ENCODE assay signal across 12 cellular contexts in genomic region chr6:110813338-110813737, GRCh38. TPM values are rescaled to one million over a fixed set of nuclear protein-coding genes. Genes with fewer than 3 reads are reported as not detected.
DNase-seq lines count a peak whose midpoint lies in the region; ATAC-seq, FAIRE-seq and TF ChIP-seq lines count a peak whose summit lies in the region.
"Had no signal": no experiment of that assay in that cellular context is flagged by ENCODE, and none has a peak within 500 bp of the region (broad histone marks: within the 10 kb centered on the region; RNA-seq: fewer than 3 reads in every experiment).

No MANE protein-coding gene starts in this region.

- peaks cover 0 to 8% (median 5%) of the 10 kb centered on the region in 3 donors for H3K4me1 ChIP-seq in pancreas
- no peaks in the 10 kb centered on the region for H3K4me1 ChIP-seq in uterus

- no peak overlapping the region for H3K27ac Mint-ChIP-seq in activated naive CD4-positive, alpha-beta T cell treated with anti-CD3 and anti-CD28 coated beads, Interleukin-2, amount 10 ng/mL, durations not matched to agents 7 days and 5 days
- no peak overlapping the region for H3K27ac Mint-ChIP-seq in stimulated activated naive CD8-positive, alpha-beta T cell treated with anti-CD3 and anti-CD28 coated beads, Interleukin-15, amount 100 ng/mL, for 72 hours

- peak overlapping the region; percentile 84 for H3K27ac ChIP-seq in SU-DHL-6 (ENCODE audit: low read depth, low read length)
- H3K27ac ChIP-seq in pancreas, result no peak overlapping the region
- no peak overlapping the region for H3K27ac ChIP-seq in uterus

- H3K9ac ChIP-seq in SU-DHL-6 (ENCODE audit: low read length), result peak overlapping the region; percentile 89

- WGBS in pancreas, 2 donors, result 53 to 56% methylated on average over 2 of the region's 2 CpGs

- no peak for DNase-seq in activated naive CD4-positive, alpha-beta T cell treated with anti-CD3 and anti-CD28 coated beads, Interleukin-2, amount 10 ng/mL, durations not matched to agents 7 days and 5 days
- no peak for DNase-seq in activated naive CD4-positive, alpha-beta T cell treated with anti-CD3 and anti-CD28 coated beads, Interleukin-2, amount 50 U/mL, for 16 hours
- DNase-seq in fibroblast of the aortic adventitia (ENCODE audit: low read depth), result no peak
- DNase-seq in stimulated activated naive CD8-positive, alpha-beta T cell treated with anti-CD3 and anti-CD28 coated beads, Interleukin-15, amount 100 ng/mL, for 72 hours, result no peak
- DNase-seq in pancreas, result no peak
- no peak for DNase-seq in uterus
- DNase-seq: activated CD4-positive, alpha-beta T cell treated with anti-CD3 and anti-CD28 coated beads, Interleukin-2, amount 50 U/mL, for 4 hours; COR-L47; NCI-H524 treated with DMSO at 0.1 percent for 48 hours; upper lobe of left lung had no signal

- H3K4me3 ChIP-seq in SU-DHL-6 (ENCODE audit: insufficient read depth, low read length, poor library complexity, severe bottlenecking) (peak overlapping the region; percentile 67), fibroblast of the aortic adventitia (ENCODE audit: low read depth, low read length) (peak overlapping the region; percentile 92), pancreas (peak overlapping the region in 1 of 4 donors; percentile 74), uterus (peak overlapping the region in 1 of 2 donors; percentile 87)

- H3K4me2 ChIP-seq in SU-DHL-6 (ENCODE audit: low read depth, low read length, poor library complexity, severe bottlenecking), result peak overlapping the region; percentile 80

- peaks cover 8% of the 10 kb centered on the region for H3K36me3 Mint-ChIP-seq in activated naive CD4-positive, alpha-beta T cell treated with anti-CD3 and anti-CD28 coated beads, Interleukin-2, amount 10 ng/mL, durations not matched to agents 7 days and 5 days

- CTCF ChIA-PET in activated naive CD4-positive, alpha-beta T cell treated with anti-CD3 and anti-CD28 coated beads, Interleukin-2, amount 10 ng/mL, durations not matched to agents 7 days and 5 days (lab: Charles Lee), result interaction anchor here (0.9 to 2.9 kb wide), 6 partner anchors 61 to 285 kb away, joined by 3 to 27 read pairs (median 4); partner anchors contain the start of gene AMD1

- no peaks in the 10 kb centered on the region for H3K9me3 Mint-ChIP-seq in activated naive CD4-positive, alpha-beta T cell treated with anti-CD3 and anti-CD28 coated beads, Interleukin-2, amount 10 ng/mL, durations not matched to agents 7 days and 5 days
- H3K9me3 Mint-ChIP-seq in stimulated activated naive CD8-positive, alpha-beta T cell treated with anti-CD3 and anti-CD28 coated beads, Interleukin-15, amount 100 ng/mL, for 72 hours, result no peaks in the 10 kb centered on the region

- H3K79me2 ChIP-seq in SU-DHL-6 (ENCODE audit: insufficient read depth, low read length), result peaks cover 65% of the 10 kb centered on the region

- H3K9me2 ChIP-seq in SU-DHL-6 (replicated peaks; ENCODE audit: insufficient read depth, low read length), result no peaks in the 10 kb centered on the region

- peaks cover 4% of the 10 kb centered on the region; the same call in 1 of the 2 replicates for H3K9me3 ChIP-seq in SU-DHL-6 (ENCODE audit: insufficient read depth, low read length)
- H3K9me3 ChIP-seq in pancreas, result no peaks in the 10 kb centered on the region
- H3K9me3 ChIP-seq in uterus, result no peaks in the 10 kb centered on the region
- H3K9me3 ChIP-seq: upper lobe of left lung had no signal

- TF ChIP-seq CTCF in SU-DHL-6 (IDR thresholded peaks at IDR 0.05; ENCODE audit: insufficient read depth, low read length, poor library complexity, severe bottlenecking) (no peak), fibroblast of the aortic adventitia (IDR thresholded peaks at IDR 0.05; ENCODE audit: insufficient read depth, low read length) (no peak), pancreas (IDR thresholded peaks at IDR 0.05) (no peak), uterus (IDR thresholded peaks at IDR 0.05) (no peak)

- H3F3A ChIP-seq in SU-DHL-6 (ENCODE audit: insufficient read depth), result peaks cover 31% of the 10 kb centered on the region

- H2AFZ ChIP-seq in SU-DHL-6 (ENCODE audit: low read depth, low read length, severe bottlenecking), result no peak overlapping the region

- peaks cover 42% of the 10 kb centered on the region for H3K4me1 Mint-ChIP-seq in activated naive CD4-positive, alpha-beta T cell treated with anti-CD3 and anti-CD28 coated beads, Interleukin-2, amount 10 ng/mL, durations not matched to agents 7 days and 5 days
- H3K4me1 Mint-ChIP-seq in stimulated activated naive CD8-positive, alpha-beta T cell treated with anti-CD3 and anti-CD28 coated beads, Interleukin-15, amount 100 ng/mL, for 72 hours, result peaks cover 21% of the 10 kb centered on the region

- H3K27me3 ChIP-seq in SU-DHL-6 (ENCODE audit: low read length), result no peaks in the 10 kb centered on the region
- no peaks in the 10 kb centered on the region for H3K27me3 ChIP-seq in pancreas
- no peaks in the 10 kb centered on the region for H3K27me3 ChIP-seq in uterus
- H3K27me3 ChIP-seq: upper lobe of left lung had no signal

- intact Hi-C loops in pancreas (cut with DNase I) (no loop called here), uterus (cut with DNase I; ENCODE audit: low total_unique reads) (loop anchor here (10.0 kb wide), 1 partner anchor 61 kb away; the partner anchor contains the start of gene AMD1)

- no peak for TF ChIP-seq POLR2A in uterus (IDR thresholded peaks at IDR 0.05)

- H3K27me3 Mint-ChIP-seq in activated naive CD4-positive, alpha-beta T cell treated with anti-CD3 and anti-CD28 coated beads, Interleukin-2, amount 10 ng/mL, durations not matched to agents 7 days and 5 days, result no peaks in the 10 kb centered on the region
- H3K27me3 Mint-ChIP-seq in stimulated activated naive CD8-positive, alpha-beta T cell treated with anti-CD3 and anti-CD28 coated beads, Interleukin-15, amount 100 ng/mL, for 72 hours, result no peaks in the 10 kb centered on the region

- H3K36me3 ChIP-seq in SU-DHL-6 (ENCODE audit: low read length) (0 out of 2 replicates have a peak, but pooled peaks cover 6% of the 10 kb centered on the region), pancreas (no peaks in the 10 kb centered on the region), uterus (no peaks in the 10 kb centered on the region)
- H3K36me3 ChIP-seq: upper lobe of left lung had no signal

- FAIRE-seq in pancreas (lab: Jason Lieb, UNC), result no peak

- peak overlapping the region; percentile 95 for H3K4me3 Mint-ChIP-seq in activated naive CD4-positive, alpha-beta T cell treated with anti-CD3 and anti-CD28 coated beads, Interleukin-2, amount 10 ng/mL, durations not matched to agents 7 days and 5 days
- peak overlapping the region; percentile 90 to 100 for H3K4me3 Mint-ChIP-seq in stimulated activated naive CD8-positive, alpha-beta T cell treated with anti-CD3 and anti-CD28 coated beads, Interleukin-15, amount 100 ng/mL, for 72 hours

- peaks cover 12% of the 10 kb centered on the region for H4K20me1 ChIP-seq in SU-DHL-6 (ENCODE audit: low read depth, low read length)

- no peak for ATAC-seq in stimulated activated naive CD8-positive, alpha-beta T cell treated with anti-CD3 and anti-CD28 coated beads, Interleukin-15, amount 100 ng/mL, for 72 hours
- ATAC-seq in HG03097 (IDR thresholded peaks at IDR 0.05; ENCODE audit: low FRiP score, unreplicated experiment), result no peak
- no peak for ATAC-seq in pancreas

RNA-seq across cellular contexts. Expression of gene CDK19, which starts 1.9 kb away (rescaled TPM):
- total RNA-seq in fibroblast of the aortic adventitia (ENCODE audit: low replicate concordance) (10.0 and 17.8 TPM in 2 replicates), pancreas (10 to 100 TPM in 1 of 6 donors, 1 to 10 TPM in 5; 3.3 to 14.7 (median 5.9) TPM), uterus (10 to 100 TPM in 2 of 4 donors, 1 to 10 TPM in 2; 1.0 to 34.3 (median 12.9) TPM)
- 1 to 10 TPM; 2.4 to 4.3 TPM for polyA plus RNA-seq in pancreas
